ENCODE assay signal across 10 cellular contexts in genomic region chr6:711925-712324, GRCh38. TPM values are rescaled to one million over a fixed set of nuclear protein-coding genes. Genes with fewer than 3 reads are reported as not detected.
DNase-seq lines count a peak whose midpoint lies in the region; ATAC-seq and TF ChIP-seq lines count a peak whose summit lies in the region.
"Had no signal": no experiment of that assay in that cellular context is flagged by ENCODE, and none has a peak within 500 bp of the region (broad histone marks: within the 10 kb centered on the region; RNA-seq: fewer than 3 reads in every experiment).

No MANE protein-coding gene starts in this region.

- peaks cover 17% of the 10 kb centered on the region for H3K4me1 Mint-ChIP-seq in CD14-positive monocyte
- H3K4me1 Mint-ChIP-seq in central memory CD8-positive, alpha-beta T cell: peaks cover 22% of the 10 kb centered on the region

- CTCF ChIA-PET in SK-N-SH (lab: Yijun Ruan, JAX): interaction anchor here (1.2 to 1.6 kb wide), 2 partner anchors 10 to 15 kb away, joined by 4 to 11 read pairs; no protein-coding TSS in a partner anchor

- TF ChIP-seq CTCF in CD14-positive monocyte (IDR thresholded peaks at IDR 0.05) (no peak), Loucy (conservative IDR thresholded peaks at IDR 0.05; ENCODE audit: low read length) (no peak), SK-N-SH (IDR thresholded peaks at IDR 0.05) (no peak)

- H3K36me3 ChIP-seq in Loucy (ENCODE audit: insufficient read depth, low read length) (no peaks in the 10 kb centered on the region), muscle layer of duodenum (ENCODE audit: control insufficient read depth in 1 of 2, insufficient read depth in 2 of 2, low read length in 2 of 2) (no peaks in the 10 kb centered on the region), SK-N-SH (replicated peaks in 1 of 2; ENCODE audit: control insufficient read depth in 1 of 2, insufficient read depth in 2 of 2, low read length in 1 of 2) (no peaks in the 10 kb centered on the region)

- H3K9me3 ChIP-seq in Loucy (ENCODE audit: insufficient read depth, low read depth, low read length) (no peaks in the 10 kb centered on the region), muscle layer of duodenum (ENCODE audit: control insufficient read depth in 1 of 2, low read length in 2 of 2) (no peaks in the 10 kb centered on the region), SK-N-SH (no peaks in the 10 kb centered on the region)

- H4K20me1 ChIP-seq in Loucy (ENCODE audit: insufficient read depth, low read length, poor library complexity, severe bottlenecking) (no peaks in the 10 kb centered on the region), SK-N-SH (ENCODE audit: insufficient read depth) (no peaks in the 10 kb centered on the region)

- no peaks in the 10 kb centered on the region for H3K79me2 ChIP-seq in Loucy (ENCODE audit: insufficient read depth, low read length)
- H3K79me2 ChIP-seq in SK-N-SH (ENCODE audit: insufficient read depth): no peaks in the 10 kb centered on the region

- H3K4me3 ChIP-seq in Loucy (ENCODE audit: low read length, poor library complexity, severe bottlenecking) (peak overlapping the region; percentile 85), muscle layer of duodenum (ENCODE audit: low read depth in 1 of 2, low read length in 2 of 2) (peak overlapping the region; percentile 62 to 74), SK-N-SH (ENCODE audit: low read depth in 2 of 2, low read length in 1 of 2) (no peak overlapping the region)

- H3K4me2 ChIP-seq in Loucy (ENCODE audit: low read depth, low read length, poor library complexity, severe bottlenecking) (peak overlapping the region; percentile 67), SK-N-SH (no peak overlapping the region)

- H3K27ac Mint-ChIP-seq in CD14-positive monocyte: no peak overlapping the region
- H3K27ac Mint-ChIP-seq in central memory CD8-positive, alpha-beta T cell (ENCODE audit: low read depth): peak overlapping the region; percentile 97

- no peak for TF ChIP-seq RAD21 in SK-N-SH (IDR thresholded peaks at IDR 0.05; ENCODE audit: low read length)

- POLR2A ChIA-PET in SK-N-SH (lab: Yijun Ruan, JAX): no interaction called here

- no peaks in the 10 kb centered on the region for H3K36me3 Mint-ChIP-seq in CD14-positive monocyte
- H3K36me3 Mint-ChIP-seq in central memory CD8-positive, alpha-beta T cell (ENCODE audit: insufficient read depth): peaks cover 2% of the 10 kb centered on the region

- H3K9me3 Mint-ChIP-seq in CD14-positive monocyte: no peaks in the 10 kb centered on the region
- H3K9me3 Mint-ChIP-seq in central memory CD8-positive, alpha-beta T cell: no peaks in the 10 kb centered on the region

- H3K9ac ChIP-seq in Loucy (ENCODE audit: low read depth, low read length, poor library complexity, severe bottlenecking): peak overlapping the region; percentile 82
- no peak overlapping the region for H3K9ac ChIP-seq in SK-N-SH

- H3K27ac ChIP-seq in muscle layer of duodenum (ENCODE audit: low read length) (peak overlapping the region; percentile 94), SK-N-SH (ENCODE audit: low read depth in 2 of 2, low read length in 1 of 2) (no peak overlapping the region)

- ATAC-seq in central memory CD8-positive, alpha-beta T cell (replicated peaks; ENCODE audit: extremely low read depth, poor library complexity, severe bottlenecking): no peak
- ATAC-seq in GM21526 (IDR thresholded peaks at IDR 0.05; ENCODE audit: low FRiP score, unreplicated experiment) (no peak), HG02885 (IDR thresholded peaks at IDR 0.05; ENCODE audit: poor library complexity, unreplicated experiment) (no peak)

- H3K27me3 ChIP-seq in Loucy (ENCODE audit: insufficient read depth, low read length, poor library complexity, severe bottlenecking): no peaks in the 10 kb centered on the region
- no peaks in the 10 kb centered on the region for H3K27me3 ChIP-seq in muscle layer of duodenum (ENCODE audit: low read depth, low read length)
- H3K27me3 ChIP-seq in SK-N-SH (ENCODE audit: insufficient read depth): peaks cover 8% of the 10 kb centered on the region; the same call in 1 of the 2 replicates

- H2AFZ ChIP-seq in Loucy (ENCODE audit: low read length) (peak overlapping the region; percentile 96), SK-N-SH (ENCODE audit: low read depth) (no peak overlapping the region)

- intact Hi-C loops in CD14-positive monocyte (cut with micrococcal nuclease): no loop called here

- H3K4me3 Mint-ChIP-seq in CD14-positive monocyte: peak overlapping the region; percentile 97 to 99
- peak overlapping the region; percentile 99 for H3K4me3 Mint-ChIP-seq in central memory CD8-positive, alpha-beta T cell

- peaks cover 0 to 5% (median 5%) of the 10 kb centered on the region in 3 donors for H3K27me3 Mint-ChIP-seq in CD14-positive monocyte (ENCODE audit: low read depth in 3 of 3)
- H3K27me3 Mint-ChIP-seq in central memory CD8-positive, alpha-beta T cell: no peaks in the 10 kb centered on the region

- TF ChIP-seq EP300 in SK-N-SH (IDR thresholded peaks at IDR 0.05; ENCODE audit: borderline replicate concordance in 1 of 2, low read depth in 1 of 2, low read length in 1 of 2): no peak

- DNase-seq in CD14-positive monocyte (ENCODE audit: low spot score): no peak
- DNase-seq in central memory CD8-positive, alpha-beta T cell (ENCODE audit: low spot score in 2 of 2): no peak
- DNase-seq in NCI-H146 (lab: John Stamatoyannopoulos, UW): no peak
- DNase-seq in SK-N-SH: no peak
- DNase-seq: NCI-H446 treated with DMSO at 0.1 percent for 48 hours, T-helper 9 cell had no signal

- H3F3A ChIP-seq in Loucy (ENCODE audit: low read depth) (0 out of 2 replicates have a peak, but pooled peaks cover 4% of the 10 kb centered on the region), SK-N-SH (replicated peaks; ENCODE audit: insufficient read depth) (no peaks in the 10 kb centered on the region)

- peaks cover 52% of the 10 kb centered on the region for H3K4me1 ChIP-seq in Loucy (ENCODE audit: insufficient read depth, low read length, poor library complexity, severe bottlenecking)
- H3K4me1 ChIP-seq in muscle layer of duodenum (ENCODE audit: control insufficient read depth in 1 of 2, insufficient read depth in 2 of 2, low read length in 2 of 2): peaks cover 3 to 15% of the 10 kb centered on the region in 2 donors
- peaks cover 0 to 14% of the 10 kb centered on the region in 2 experiments; a peak in 1 of 4 replicates for H3K4me1 ChIP-seq in SK-N-SH (ENCODE audit: control insufficient read depth in 1 of 2, insufficient read depth in 2 of 2, low read depth in 1 of 2, low read length in 1 of 2)

- H3K9me2 ChIP-seq in Loucy (replicated peaks; ENCODE audit: low read depth, low read length) (no peaks in the 10 kb centered on the region), SK-N-SH (no peaks in the 10 kb centered on the region)

TF ChIP-seq in SK-N-SH, 30 proteins besides CTCF, POLR2A, EP300 and RAD21 (continues in another document):
- TF ChIP-seq TAF1 (IDR thresholded peaks at IDR 0.05; ENCODE audit: borderline replicate concordance, low read depth, low read length) (no peak), EZH2phosphoT487 (IDR thresholded peaks at IDR 0.05; ENCODE audit: borderline replicate concordance, low read depth) (no peak), MAX (IDR thresholded peaks at IDR 0.05; ENCODE audit: low read depth) (no peak), SMC3 (IDR thresholded peaks at IDR 0.05; ENCODE audit: low read depth, low read length) (no peak), USF2 (IDR thresholded peaks at IDR 0.05; ENCODE audit: borderline replicate concordance, low read depth, low read length) (no peak), FOXJ3 (CRISPR knock-in tag; IDR thresholded peaks at IDR 0.05) (no peak), REST (IDR thresholded peaks at IDR 0.05; ENCODE audit: low read depth, low read length) (no peak), RCOR1 (IDR thresholded peaks at IDR 0.05; ENCODE audit: low read length) (no peak)

RNA-seq across cellular contexts. Expression of gene EXOC2, which starts 19.0 kb away (rescaled TPM):
- polyA plus RNA-seq in CD14-positive monocyte: 10 to 100 TPM; 12.0 to 15.5 TPM
- polyA plus RNA-seq in SK-N-SH (2012; rRNA removed): 10.6 and 12.8 TPM in 2 replicates
- polyA plus RNA-seq in SK-N-SH (2012; cell fraction: cytosol; rRNA removed): 11.2 and 12.4 TPM in 2 replicates
- polyA plus RNA-seq in SK-N-SH (2012; cell fraction: nucleus; rRNA removed): 9.3 and 16.9 TPM in 2 replicates

RNA-seq across cellular contexts. Expression of gene HUS1B, which starts 55.0 kb away (rescaled TPM):
- polyA plus RNA-seq in CD14-positive monocyte (under 1 TPM in 1 of 2 donors, not detected in 1; 0.23 TPM), SK-N-SH (2012; rRNA removed) (0.19 and 0.30 TPM in 2 replicates)
- 0.27 and 0.31 TPM in 2 replicates for polyA plus RNA-seq in SK-N-SH (2012; cell fraction: cytosol; rRNA removed)
- 0.57 and 0.86 TPM in 2 replicates for polyA plus RNA-seq in SK-N-SH (2012; cell fraction: nucleus; rRNA removed)

Comparison
In these comparisons a context has a peak if more than half of its experiments do, and no peak if none do; other contexts are left out.
1. H3K4me3 ChIP-seq: peak in Loucy (single experiment) and muscle layer of duodenum (2 of 2); none in SK-N-SH (0 of 2).